Comparison of ENCODE assay signal across 8 cellular contexts in the genomic region with DNA sequence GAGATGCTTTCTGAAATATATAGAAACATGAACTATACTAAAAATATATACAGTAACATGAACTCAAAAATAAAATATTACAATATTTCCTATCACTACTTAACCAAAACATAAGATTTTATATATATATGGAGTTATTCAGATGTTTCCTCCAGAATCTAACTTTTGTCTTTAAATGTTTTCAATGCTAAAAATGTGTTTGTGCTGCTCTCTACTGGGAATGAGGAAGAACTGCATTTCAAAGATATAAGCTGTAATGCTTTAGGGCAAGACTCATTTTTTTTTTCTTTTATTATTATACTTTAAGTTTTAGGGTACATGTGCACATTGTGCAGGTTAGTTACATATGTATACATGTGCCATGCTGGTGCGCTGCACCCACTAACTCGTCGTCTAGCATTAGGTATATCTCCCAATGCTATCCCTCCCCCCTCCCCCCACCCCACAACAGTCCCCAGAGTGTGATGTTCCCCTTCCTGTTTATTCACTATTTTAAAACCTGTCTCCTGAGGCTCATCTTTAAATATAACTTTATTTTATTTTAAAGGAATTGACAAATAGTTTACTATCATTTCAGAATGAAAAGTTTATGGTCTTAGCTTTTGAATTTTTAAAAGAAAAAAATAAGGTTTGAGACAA. TPM values are rescaled to one million over a fixed set of nuclear protein-coding genes. Genes with fewer than 3 reads are reported as not detected.
A peak's percentile ranks its signal among the peaks of the same experiment; 100 is the strongest.
DNase-seq lines count a peak whose midpoint lies in the region; ATAC-seq and TF ChIP-seq lines count a peak whose summit lies in the region.
"Not testable (repeated sequence)": the region's sequence is repeated elsewhere in the genome, so short reads cannot be mapped to it uniquely, and the experiment has no call there.

No MANE protein-coding gene starts in this region.

- not testable (repeated sequence) for H3K27ac Mint-ChIP-seq in osteocyte (ENCODE audit: unreplicated experiment)

- DNase-seq in AML-193 (lab: John Stamatoyannopoulos, UW) = peak; percentile 71 to 75
- peak; percentile 48 for DNase-seq in M059J (ENCODE audit: low read depth)
- peak; percentile 71 for DNase-seq in OCI-LY7 (ENCODE audit: low spot score)
- not testable (repeated sequence) for DNase-seq in brain microvascular endothelial cell; heart left ventricle; osteocyte (ENCODE audit: extremely low spot score, unreplicated experiment)

- not testable (repeated sequence) for H4K20me1 ChIP-seq in OCI-LY7 (ENCODE audit: insufficient read depth, low read length)

- H3K36me3 ChIP-seq in OCI-LY7 (ENCODE audit: insufficient read depth, low read length) (peaks cover 44% of the 10 kb centered on the region), heart left ventricle (peaks cover 0 to 40% (median 15%) of the 10 kb centered on the region in 9 donors)
- not testable (repeated sequence) for H3K36me3 ChIP-seq in brain microvascular endothelial cell (replicated peaks)

- H3K79me2 ChIP-seq in OCI-LY7 (ENCODE audit: insufficient read depth, low read depth, low read length) = not testable (repeated sequence)

- H3K9me3 Mint-ChIP-seq in osteocyte (ENCODE audit: unreplicated experiment) = not testable (repeated sequence)

- not testable (repeated sequence) for TF ChIP-seq POLR2A in heart left ventricle (IDR thresholded peaks at IDR 0.05)

- H3K27me3 ChIP-seq in brain microvascular endothelial cell (replicated peaks); heart left ventricle: not testable (repeated sequence)

- 22 to 26% methylated on average over 3 of the region's 3 CpGs; no CpG with 5 or more reads in 2 of the 4 donors for WGBS in heart left ventricle, 4 donors

- BruUV-seq in OCI-LY7 (replicated peaks; lab: Mats Ljungman, UMichigan) = not testable (repeated sequence)

- CTCF ChIA-PET in OCI-LY7 (lab: Charles Lee; ENCODE audit: unreplicated experiment) = interaction anchor here (0.6 kb wide), 1 partner anchor 14 kb away, joined by 3 read pairs; no protein-coding TSS in a partner anchor

- H3K4me3 ChIP-seq in OCI-LY7 (ENCODE audit: low read depth, low read length, poor library complexity, severe bottlenecking); brain microvascular endothelial cell (ENCODE audit: low read depth, low read length); heart left ventricle: not testable (repeated sequence)

- in situ Hi-C loops in brain microvascular endothelial cell (cut with HindIII; ENCODE audit: low pct_ligation_motif_present, low sequenced_read_pairs) = not testable (repeated sequence)

- peaks cover 62% of the 10 kb centered on the region for H3K4me1 ChIP-seq in OCI-LY7 (ENCODE audit: insufficient read depth, low read length, poor library complexity, severe bottlenecking)
- not testable (repeated sequence) for H3K4me1 ChIP-seq in heart left ventricle

- not testable (repeated sequence) for H3K27me3 Mint-ChIP-seq in osteocyte (ENCODE audit: unreplicated experiment)

- H3K27ac ChIP-seq in OCI-LY7 (ENCODE audit: low read depth, low read length, poor library complexity, severe bottlenecking) = peak overlapping the region; percentile 31
- not testable (repeated sequence) for H3K27ac ChIP-seq in brain microvascular endothelial cell, heart left ventricle

- intact Hi-C loops in OCI-LY7 (cut with micrococcal nuclease; ENCODE audit: unreplicated experiment) = loop anchor here (1.0 to 10.0 kb wide), 4 partner anchors 205 to 627 kb away; no protein-coding TSS in a partner anchor
- intact Hi-C loops in heart left ventricle (cut with DNase I) = loop anchor here (2.0 to 10.0 kb wide), 11 partner anchors 200 to 1680 kb away; no protein-coding TSS in a partner anchor

- not testable (repeated sequence) for H3K9me3 ChIP-seq in OCI-LY7 (ENCODE audit: low read length); heart left ventricle

- not testable (repeated sequence) for H3K36me3 Mint-ChIP-seq in osteocyte (ENCODE audit: unreplicated experiment)

- peak; percentile 87 for TF ChIP-seq CTCF in OCI-LY7 (conservative IDR thresholded peaks at IDR 0.05; ENCODE audit: low read length)
- peak; percentile 57 for TF ChIP-seq CTCF in brain microvascular endothelial cell (IDR thresholded peaks at IDR 0.05; ENCODE audit: low read depth, low read length, missing control alignments)
- peak; percentile 45 to 78 (median 62) for TF ChIP-seq CTCF in heart left ventricle (IDR thresholded peaks at IDR 0.05)
- peak; percentile 73 for TF ChIP-seq CTCF in osteocyte (IDR thresholded peaks at IDR 0.05)

- H2AFZ ChIP-seq in OCI-LY7 (ENCODE audit: low read length) = 0 out of 2 replicates have a peak overlapping the region, but pooled peaks have one; percentile 7

- ATAC-seq in GM18498 (IDR thresholded peaks at IDR 0.05; ENCODE audit: unreplicated experiment) (peak; percentile 68), HG02588 (IDR thresholded peaks at IDR 0.05; ENCODE audit: unreplicated experiment) (peak; percentile 54)
- not testable (repeated sequence) for ATAC-seq in heart left ventricle

- peak overlapping the region; percentile 42 for H3K4me2 ChIP-seq in OCI-LY7 (ENCODE audit: low read length)

- not testable (repeated sequence) for H3K4me3 Mint-ChIP-seq in osteocyte (ENCODE audit: unreplicated experiment)

- not testable (repeated sequence) for H3K4me1 Mint-ChIP-seq in osteocyte (ENCODE audit: unreplicated experiment)

- H3K9me2 ChIP-seq in OCI-LY7 (ENCODE audit: insufficient read depth, low read length) = not testable (repeated sequence)

- POLR2A ChIA-PET in OCI-LY7 (lab: Charles Lee) = interaction anchor here (0.6 to 1.7 kb wide), 9 partner anchors 12 to 436 kb away, joined by 3 to 5 read pairs (median 3); no protein-coding TSS in a partner anchor

RNA-seq across cellular contexts. Expression of a gene that starts 29.3 kb away (rescaled TPM):
- 7.9 and 11.7 TPM in 2 replicates for total RNA-seq in M059J (2014; rRNA removed; shearing (Covaris generic))
- 11.8 and 12.4 TPM in 2 replicates for total RNA-seq in OCI-LY7 (2014; rRNA removed; shearing (Covaris generic))
- total RNA-seq in OCI-LY7 (2022) (23.3 and 23.7 TPM in 2 replicates), heart left ventricle (10 to 100 TPM in 1 of 9 donors, 1 to 10 TPM in 8; 4.2 to 10.3 (median 5.8) TPM), osteocyte (10.8 and 12.8 TPM in 2 replicates)
- polyA plus RNA-seq in heart left ventricle = 1 to 10 TPM; 3.1 to 6.4 TPM

RNA-seq across cellular contexts. Expression of a gene that starts 29.3 kb away (rescaled TPM):
- total RNA-seq in M059J (2014; rRNA removed; shearing (Covaris generic)) = 52.0 and 65.8 TPM in 2 replicates
- total RNA-seq in OCI-LY7 (2014; rRNA removed; shearing (Covaris generic)) = 73.0 and 91.1 TPM in 2 replicates
- 105 and 115 TPM in 2 replicates for total RNA-seq in OCI-LY7 (2022)
- total RNA-seq in heart left ventricle = 1 to 10 TPM in 2 of 9 donors, under 1 TPM in 6, not detected in 1; 0.09 to 5.0 (median 0.43) TPM
- polyA plus RNA-seq in heart left ventricle = under 1 TPM; 0.28 to 0.34 TPM
- 7.9 and 9.4 TPM in 2 replicates for total RNA-seq in osteocyte
